In genomic region chr19:51904331-51905165, GRCh38 we compare ENCODE assay signal across 8 cellular contexts. TPM values are rescaled to one million over a fixed set of nuclear protein-coding genes. Genes with fewer than 3 reads are reported as not detected.
A peak's percentile ranks its signal among the peaks of the same experiment; 100 is the strongest.
DNase-seq lines count a peak whose midpoint lies in the region; ATAC-seq and TF ChIP-seq lines count a peak whose summit lies in the region.

ZNF649 (minus strand) TSS chr19:51905017; CDS start chr19:51900107, 4,910 bp downstream.

- ATAC-seq in GM19455 (IDR thresholded peaks at IDR 0.05; ENCODE audit: unreplicated experiment), result peak; percentile 68
- peak; percentile 99 for ATAC-seq in RWPE2 (ENCODE audit: low read depth)

- H3K27me3 Mint-ChIP-seq in CD14-positive monocyte (ENCODE audit: low read depth in 3 of 3), result peaks cover 3 to 22% (median 20%) of the 10 kb centered on the region in 3 donors
- H3K27me3 Mint-ChIP-seq in nephron (ENCODE audit: low read depth), result peaks cover 23% of the 10 kb centered on the region

- no peaks in the 10 kb centered on the region for H3K27me3 ChIP-seq in RWPE2 (ENCODE audit: insufficient read depth, poor library complexity, severe bottlenecking)

- peak within 1 kb of the TSS; percentile 42 for H3K27ac ChIP-seq in RWPE2 (ENCODE audit: poor library complexity, severe bottlenecking)

- H3K27ac Mint-ChIP-seq in CD14-positive monocyte, result peak within 1 kb of the TSS; percentile 90 to 96 (median 93)
- peak within 1 kb of the TSS; percentile 90 to 97 (median 96) for H3K27ac Mint-ChIP-seq in nephron

- H3K4me3 ChIP-seq in RWPE2 (ENCODE audit: severe bottlenecking) (peak within 1 kb of the TSS; percentile 62), foreskin fibroblast (ENCODE audit: low read depth in 1 of 2, low read length in 2 of 2) (peak within 1 kb of the TSS; percentile 83 to 96)

- intact Hi-C loops in CD14-positive monocyte (cut with micrococcal nuclease), result loop anchor here in 1 of 2 donors (5.0 kb wide), 1 partner anchor 83 kb away; the partner anchor contains the start of gene ZNF350

- TF ChIP-seq CTCF in CD14-positive monocyte (IDR thresholded peaks at IDR 0.05), result no peak
- peak; percentile 35 for TF ChIP-seq CTCF in RWPE2 (IDR thresholded peaks at IDR 0.05; ENCODE audit: poor library complexity, severe bottlenecking)
- TF ChIP-seq CTCF in foreskin fibroblast (IDR thresholded peaks at IDR 0.05; ENCODE audit: low read depth, low read length), result peak; percentile 4
- no peak for TF ChIP-seq CTCF in nephron (IDR thresholded peaks at IDR 0.05; ENCODE audit: unreplicated experiment in 3 of 3)

- peak; percentile 76 for DNase-seq in CD14-positive monocyte (ENCODE audit: low spot score)
- DNase-seq in HuH-7.5 (ENCODE audit: low spot score), result peak; percentile 38
- peak; percentile 81 for DNase-seq in RWPE2 (ENCODE audit: low spot score)
- DNase-seq in activated gamma-delta T cell treated with Interleukin-2 at 50 U/mL for 16 hours, result peak; percentile 74
- peak; percentile 88 to 95 for DNase-seq in foreskin fibroblast
- peak; percentile 57 to 84 (median 64) for DNase-seq in stimulated activated naive CD4-positive, alpha-beta T cell (lab: John Stamatoyannopoulos, UW)

- H3K4me3 Mint-ChIP-seq in CD14-positive monocyte (peak within 1 kb of the TSS; percentile 100), nephron (peak within 1 kb of the TSS; percentile 98 to 100 (median 98))

- H3K9me3 ChIP-seq in RWPE2 (ENCODE audit: severe bottlenecking), result peaks cover 18% of the 10 kb centered on the region

- H3K9me3 Mint-ChIP-seq in CD14-positive monocyte, result peaks cover 55 to 97% (median 89%) of the 10 kb centered on the region in 7 donors
- peaks cover 72% of the 10 kb centered on the region for H3K9me3 Mint-ChIP-seq in nephron

- H3K4me1 ChIP-seq in RWPE2 (ENCODE audit: insufficient read depth, poor library complexity, severe bottlenecking), result no peaks in the 10 kb centered on the region

- peaks cover 25 to 39% of the 10 kb centered on the region in 2 donors for H3K36me3 Mint-ChIP-seq in CD14-positive monocyte
- peaks cover 58% of the 10 kb centered on the region for H3K36me3 Mint-ChIP-seq in nephron (ENCODE audit: low read depth)

- H3K4me1 Mint-ChIP-seq in CD14-positive monocyte (peaks cover 19% of the 10 kb centered on the region), nephron (peaks cover 16% of the 10 kb centered on the region)

- peaks cover 32% of the 10 kb centered on the region for H3K36me3 ChIP-seq in RWPE2 (ENCODE audit: low read depth)

RNA-seq across cellular contexts. Expression of gene ZNF649, which starts in this region (rescaled TPM):
- 1 to 10 TPM; 3.9 to 4.8 TPM for polyA plus RNA-seq in CD14-positive monocyte

Comparison
In these comparisons a context has a peak if more than half of its experiments do, and no peak if none do; other contexts are left out.
1. Peak in every context shown above with its lines: DNase-seq, ATAC-seq, H3K4me3 ChIP-seq and H3K27ac ChIP-seq.
2. DNase-seq: peak in every context shown above with its lines; median percentile 92 in foreskin fibroblast; 81 in RWPE2; 76 in CD14-positive monocyte; 74 in activated gamma-delta T cell treated with Interleukin-2 at 50 U/mL for 16 hours; 64 in stimulated activated naive CD4-positive, alpha-beta T cell; 38 in HuH-7.5.
3. CTCF ChIP-seq: peak in RWPE2 (single experiment) and foreskin fibroblast (single experiment); none in CD14-positive monocyte (single experiment) and nephron (0 of 3).